14 cellular contexts compared by ENCODE assay signal in the genomic region with DNA sequence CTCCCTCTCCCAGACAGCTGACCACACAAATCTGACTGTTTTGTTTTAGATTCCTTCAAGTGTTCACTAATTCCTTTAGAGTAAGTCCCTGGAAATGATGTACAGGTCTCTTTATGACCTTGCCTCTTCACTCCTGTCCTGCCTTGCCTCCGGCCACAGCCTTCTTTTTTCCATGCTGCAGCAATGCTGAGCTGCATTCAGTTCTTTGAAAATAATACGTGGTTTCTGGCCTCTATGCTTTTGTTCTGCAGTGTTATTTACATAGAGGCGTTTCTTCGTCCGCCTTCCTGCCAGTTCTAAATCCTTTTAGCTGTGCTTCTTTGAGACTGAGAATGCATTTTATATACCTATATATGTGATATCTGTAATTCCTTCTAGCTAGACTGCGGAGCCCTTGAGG.
A peak's percentile ranks its signal among the peaks of the same experiment; 100 is the strongest.
DNase-seq lines count a peak whose midpoint lies in the region; ATAC-seq and TF ChIP-seq lines count a peak whose summit lies in the region.
"Had no signal": no experiment of that assay in that cellular context is flagged by ENCODE, and none has a peak within 500 bp of the region (broad histone marks: within the 10 kb centered on the region; RNA-seq: fewer than 3 reads in every experiment).

No MANE protein-coding gene starts in this region.

- no peak overlapping the region for H3K4me3 Mint-ChIP-seq in nephron
- H3K4me3 Mint-ChIP-seq: CD14-positive monocyte; CD8-positive, alpha-beta T cell; GM23338 had no signal

- H3K27me3 Mint-ChIP-seq in nephron (ENCODE audit: low read depth): no peaks in the 10 kb centered on the region

- no peaks in the 10 kb centered on the region; the same call in 1 of the 2 replicates for H3K9me2 ChIP-seq in PC-9 (ENCODE audit: insufficient read depth)

- H3K9me3 ChIP-seq in PC-9 (ENCODE audit: insufficient read depth, low read depth) (no peaks in the 10 kb centered on the region), smooth muscle cell (replicated peaks; ENCODE audit: low read depth) (no peaks in the 10 kb centered on the region)

- H3K36me3 ChIP-seq in PC-9 (ENCODE audit: low read depth): no peaks in the 10 kb centered on the region
- no peaks in the 10 kb centered on the region for H3K36me3 ChIP-seq in smooth muscle cell (ENCODE audit: low read depth)

- H3K79me2 ChIP-seq in PC-9 (ENCODE audit: low read depth): no peaks in the 10 kb centered on the region
- H3K79me2 ChIP-seq in smooth muscle cell (ENCODE audit: low read depth): no peaks in the 10 kb centered on the region

- POLR2A ChIA-PET in PC-9 (lab: Charles Lee; ENCODE audit: unreplicated experiment): no interaction called here

- CTCF ChIA-PET in PC-9 (lab: Charles Lee): no interaction called here

- peak overlapping the region in 2 of 3 experiments; percentile 40 to 67 for H3K27ac Mint-ChIP-seq in nephron
- H3K27ac Mint-ChIP-seq: CD14-positive monocyte; CD8-positive, alpha-beta T cell; GM23338 had no signal

- H3K4me2 ChIP-seq in PC-9: no peak overlapping the region
- H3K4me2 ChIP-seq in smooth muscle cell: no peak overlapping the region
- H3K4me2 ChIP-seq: GM23338 had no signal

- H3F3A ChIP-seq in PC-9 (ENCODE audit: insufficient read depth, low read depth) (peaks cover 16% of the 10 kb centered on the region), smooth muscle cell (ENCODE audit: low read depth) (no peaks in the 10 kb centered on the region)

- H3K36me3 Mint-ChIP-seq in nephron (ENCODE audit: low read depth): no peaks in the 10 kb centered on the region
- H3K36me3 Mint-ChIP-seq: CD14-positive monocyte; CD8-positive, alpha-beta T cell had no signal

- intact Hi-C loops in PC-9 (cut with micrococcal nuclease; ENCODE audit: unreplicated experiment): loop anchor here (10.0 kb wide), 1 partner anchor 968 kb away; no protein-coding TSS in a partner anchor

- H3K4me1 Mint-ChIP-seq in nephron: no peaks in the 10 kb centered on the region

- TF ChIP-seq CTCF in PC-9 (conservative IDR thresholded peaks at IDR 0.05): no peak
- TF ChIP-seq CTCF in nephron (IDR thresholded peaks at IDR 0.05; ENCODE audit: unreplicated experiment in 3 of 3): no peak
- TF ChIP-seq CTCF in smooth muscle cell (IDR thresholded peaks at IDR 0.05; ENCODE audit: borderline replicate concordance, insufficient read depth, poor library complexity, severe bottlenecking): no peak

- H3K27ac ChIP-seq in PC-9 (no peak overlapping the region), smooth muscle cell (ENCODE audit: low read depth) (no peak overlapping the region)
- H3K27ac ChIP-seq: 22Rv1 had no signal

- H3K4me3 ChIP-seq in PC-9 (no peak overlapping the region), smooth muscle cell (no peak overlapping the region)
- H3K4me3 ChIP-seq: GM23338 had no signal

- WGBS in smooth muscle cell (ENCODE audit: low lambda C conversion rate): 80% methylated on average over 6 of the region's 6 CpGs

- H3K4me1 ChIP-seq in PC-9 (replicated peaks; ENCODE audit: insufficient read depth) (peaks cover 23% of the 10 kb centered on the region), smooth muscle cell (ENCODE audit: low read depth) (peaks cover 17% of the 10 kb centered on the region)

- ATAC-seq in GM18502 (IDR thresholded peaks at IDR 0.05; ENCODE audit: poor library complexity, unreplicated experiment): no peak
- ATAC-seq: CD8-positive, alpha-beta T cell; GM23338 had no signal

- DNase-seq in DMS153 (lab: John Stamatoyannopoulos, UW) (peak; percentile 16), DMS153 treated with DMSO at 0.1 percent for 48 hours (lab: John Stamatoyannopoulos, UW; ENCODE audit: unreplicated experiment) (no peak), PC-9 (no peak), smooth muscle cell (lab: John Stamatoyannopoulos, UW; ENCODE audit: unreplicated experiment) (no peak), NCI-H1417 treated with DMSO at 0.1 percent for 48 hours (lab: John Stamatoyannopoulos, UW) (no peak)
- no peak for DNase-seq in stimulated activated CD4-positive, alpha-beta T cell treated with anti-CD3 and anti-CD28 coated beads, Interleukin-2, amount 100 ng/mL, for 48 hours
- DNase-seq: CD8-positive, alpha-beta T cell; COR-L47; H7 had no signal

- H3K9me3 Mint-ChIP-seq in nephron: no peaks in the 10 kb centered on the region
- H3K9me3 Mint-ChIP-seq: CD14-positive monocyte; CD8-positive, alpha-beta T cell; GM23338 had no signal

- no peaks in the 10 kb centered on the region for H4K20me1 ChIP-seq in PC-9 (ENCODE audit: insufficient read depth)
- no peaks in the 10 kb centered on the region for H4K20me1 ChIP-seq in smooth muscle cell (ENCODE audit: low read depth)

- H3K27me3 ChIP-seq in PC-9 (ENCODE audit: insufficient read depth, low read depth) (no peaks in the 10 kb centered on the region), smooth muscle cell (ENCODE audit: low read depth) (no peaks in the 10 kb centered on the region)

- no peak overlapping the region for H3K9ac ChIP-seq in smooth muscle cell (ENCODE audit: low read depth)

- BruUV-seq in PC-9 (replicated peaks; lab: Mats Ljungman, UMichigan): no TSS peak

- H2AFZ ChIP-seq in PC-9: peak overlapping the region; percentile 19; the same call in 1 of the 2 replicates
- peak overlapping the region; percentile 46 for H2AFZ ChIP-seq in smooth muscle cell (ENCODE audit: low read depth)
- H2AFZ ChIP-seq: GM23338 had no signal
